In genomic region chr1:204001166-204001901, GRCh38 we compare ENCODE assay signal across 19 cellular contexts.
DNase-seq lines count a peak whose midpoint lies in the region; ATAC-seq lines count a peak whose summit lies in the region.
"Had no signal": no experiment of that assay in that cellular context is flagged by ENCODE, and none has a peak within 500 bp of the region (broad histone marks: within the 10 kb centered on the region; RNA-seq: fewer than 3 reads in every experiment).

No MANE protein-coding gene starts in this region.

- H3K9me3 ChIP-seq in T-helper 17 cell (ENCODE audit: control insufficient read depth, low read length, poor library complexity, severe bottlenecking) = no peaks in the 10 kb centered on the region

- H3K36me3 Mint-ChIP-seq in activated CD4-positive, alpha-beta T cell treated with anti-CD3 and anti-CD28 coated beads for 36 hours (ENCODE audit: low read depth) = peaks cover 2% of the 10 kb centered on the region
- H3K36me3 Mint-ChIP-seq in activated naive CD4-positive, alpha-beta T cell treated with anti-CD3 and anti-CD28 coated beads, Interleukin-2, amount 50 U/mL, for 72 hours = peaks cover 0 to 11% of the 10 kb centered on the region in 2 donors
- no peaks in the 10 kb centered on the region for H3K36me3 Mint-ChIP-seq in activated naive CD4-positive, alpha-beta T cell treated with anti-CD3 and anti-CD28 coated beads, Interleukin-2, amount 10 ng/mL, durations not matched to agents 7 days and 5 days
- no peaks in the 10 kb centered on the region for H3K36me3 Mint-ChIP-seq in activated T-helper 17 cell treated with anti-CD3 and anti-CD28 coated beads, Interleukin-2, amount 50 U/mL, for 72 hours (ENCODE audit: low read depth)
- no peaks in the 10 kb centered on the region for H3K36me3 Mint-ChIP-seq in stimulated activated effector memory CD8-positive, alpha-beta T cell treated with anti-CD3 and anti-CD28 coated beads, Interleukin-12 subunit alpha, Interleukin-12 subunit beta, amount 100 ng/mL, for 72 hours
- H3K36me3 Mint-ChIP-seq in T-helper 17 cell (ENCODE audit: low read depth) = peaks cover 4% of the 10 kb centered on the region

- intact Hi-C loops in activated CD4-positive, alpha-beta T cell treated with anti-CD3 and anti-CD28 coated beads for 36 hours (cut with DNase I, micrococcal nuclease) = no loop called here

- no peak overlapping the region for H3K4me3 Mint-ChIP-seq in activated CD4-positive, alpha-beta T cell treated with anti-CD3 and anti-CD28 coated beads for 36 hours
- H3K4me3 Mint-ChIP-seq in activated naive CD4-positive, alpha-beta T cell treated with anti-CD3 and anti-CD28 coated beads, Interleukin-2, amount 10 ng/mL, durations not matched to agents 7 days and 5 days = no peak overlapping the region
- H3K4me3 Mint-ChIP-seq in activated T-helper 17 cell treated with anti-CD3 and anti-CD28 coated beads, Interleukin-2, amount 50 U/mL, for 72 hours = peak overlapping the region; percentile 4
- H3K4me3 Mint-ChIP-seq in stimulated activated effector memory CD8-positive, alpha-beta T cell treated with anti-CD3 and anti-CD28 coated beads, Interleukin-12 subunit alpha, Interleukin-12 subunit beta, amount 100 ng/mL, for 72 hours = peak overlapping the region; percentile 13
- H3K4me3 Mint-ChIP-seq in T-helper 17 cell = no peak overlapping the region
- H3K4me3 Mint-ChIP-seq: GM23338 had no signal

- CTCF ChIA-PET in activated CD4-positive, alpha-beta T cell treated with anti-CD3 and anti-CD28 coated beads for 36 hours (lab: Charles Lee) = interaction anchor here (0.6 kb wide), 1 partner anchor 129 kb away, joined by 3 read pairs; no protein-coding TSS in a partner anchor
- CTCF ChIA-PET in activated naive CD4-positive, alpha-beta T cell treated with anti-CD3 and anti-CD28 coated beads, Interleukin-2, amount 10 ng/mL, durations not matched to agents 7 days and 5 days (lab: Charles Lee) = interaction anchor here (0.7 kb wide), 1 partner anchor 802 kb away, joined by 5 read pairs; no protein-coding TSS in a partner anchor

- peak; percentile 6 for DNase-seq in activated CD4-positive, alpha-beta T cell treated with anti-CD3 and anti-CD28 coated beads for 36 hours
- no peak for DNase-seq in activated CD4-positive, alpha-beta T cell treated with anti-CD3 and anti-CD28 coated beads for 48 hours
- DNase-seq in activated naive CD4-positive, alpha-beta T cell treated with anti-CD3 and anti-CD28 coated beads, Interleukin-2, amount 50 U/mL, for 72 hours (ENCODE audit: low spot score in 2 of 2) = no peak
- DNase-seq in activated naive CD4-positive, alpha-beta T cell treated with anti-CD3 and anti-CD28 coated beads, Interleukin-2, amount 10 ng/mL, durations not matched to agents 7 days and 5 days = no peak
- DNase-seq in stimulated activated effector memory CD8-positive, alpha-beta T cell treated with anti-CD3 and anti-CD28 coated beads, Interleukin-12 subunit alpha, Interleukin-12 subunit beta, amount 100 ng/mL, for 72 hours (ENCODE audit: low spot score in 2 of 2) = no peak
- no peak for DNase-seq in T-helper 17 cell
- DNase-seq: 8988T, DMS 273 treated with DMSO at 0.1 percent for 48 hours, DND-41, GDM1, HCEC 1CT, NCI-H1105 treated with DMSO at 0.1 percent for 48 hours, NCI-H1694 treated with DMSO at 0.1 percent for 48 hours, NCI-H510A, NCI-H748 treated with DMSO at 0.1 percent for 48 hours, SHP77 had no signal

- POLR2A ChIA-PET in activated CD4-positive, alpha-beta T cell treated with anti-CD3 and anti-CD28 coated beads for 36 hours (lab: Charles Lee) = interaction anchor here (0.6 kb wide), 1 partner anchor 88 kb away, joined by 3 read pairs; no protein-coding TSS in a partner anchor

- H3K4me1 Mint-ChIP-seq in activated CD4-positive, alpha-beta T cell treated with anti-CD3 and anti-CD28 coated beads for 36 hours = peaks cover 5% of the 10 kb centered on the region
- peaks cover 8% of the 10 kb centered on the region for H3K4me1 Mint-ChIP-seq in activated naive CD4-positive, alpha-beta T cell treated with anti-CD3 and anti-CD28 coated beads, Interleukin-2, amount 10 ng/mL, durations not matched to agents 7 days and 5 days
- H3K4me1 Mint-ChIP-seq in activated T-helper 17 cell treated with anti-CD3 and anti-CD28 coated beads, Interleukin-2, amount 50 U/mL, for 72 hours = peaks cover 5% of the 10 kb centered on the region
- peaks cover 12% of the 10 kb centered on the region for H3K4me1 Mint-ChIP-seq in stimulated activated effector memory CD8-positive, alpha-beta T cell treated with anti-CD3 and anti-CD28 coated beads, Interleukin-12 subunit alpha, Interleukin-12 subunit beta, amount 100 ng/mL, for 72 hours
- no peaks in the 10 kb centered on the region for H3K4me1 Mint-ChIP-seq in T-helper 17 cell

- no peak overlapping the region for H3K27ac Mint-ChIP-seq in activated CD4-positive, alpha-beta T cell treated with anti-CD3 and anti-CD28 coated beads for 36 hours
- H3K27ac Mint-ChIP-seq in activated naive CD4-positive, alpha-beta T cell treated with anti-CD3 and anti-CD28 coated beads, Interleukin-2, amount 50 U/mL, for 72 hours = peak overlapping the region in 1 of 2 donors; percentile 80
- H3K27ac Mint-ChIP-seq in activated naive CD4-positive, alpha-beta T cell treated with anti-CD3 and anti-CD28 coated beads, Interleukin-2, amount 10 ng/mL, durations not matched to agents 7 days and 5 days = no peak overlapping the region
- peak overlapping the region; percentile 12 for H3K27ac Mint-ChIP-seq in activated T-helper 17 cell treated with anti-CD3 and anti-CD28 coated beads, Interleukin-2, amount 50 U/mL, for 72 hours
- no peak overlapping the region for H3K27ac Mint-ChIP-seq in stimulated activated effector memory CD8-positive, alpha-beta T cell treated with anti-CD3 and anti-CD28 coated beads, Interleukin-12 subunit alpha, Interleukin-12 subunit beta, amount 100 ng/mL, for 72 hours
- H3K27ac Mint-ChIP-seq in T-helper 17 cell = no peak overlapping the region
- H3K27ac Mint-ChIP-seq: GM23338 had no signal

- H3K27me3 Mint-ChIP-seq in activated CD4-positive, alpha-beta T cell treated with anti-CD3 and anti-CD28 coated beads for 36 hours = peaks cover 3% of the 10 kb centered on the region
- peaks cover 23% of the 10 kb centered on the region for H3K27me3 Mint-ChIP-seq in activated naive CD4-positive, alpha-beta T cell treated with anti-CD3 and anti-CD28 coated beads, Interleukin-2, amount 10 ng/mL, durations not matched to agents 7 days and 5 days
- peaks cover 3% of the 10 kb centered on the region for H3K27me3 Mint-ChIP-seq in activated T-helper 17 cell treated with anti-CD3 and anti-CD28 coated beads, Interleukin-2, amount 50 U/mL, for 72 hours
- peaks cover 18% of the 10 kb centered on the region for H3K27me3 Mint-ChIP-seq in T-helper 17 cell

- peaks cover 5% of the 10 kb centered on the region for H3K9me3 Mint-ChIP-seq in activated CD4-positive, alpha-beta T cell treated with anti-CD3 and anti-CD28 coated beads for 36 hours (ENCODE audit: low read depth)
- H3K9me3 Mint-ChIP-seq in activated naive CD4-positive, alpha-beta T cell treated with anti-CD3 and anti-CD28 coated beads, Interleukin-2, amount 50 U/mL, for 72 hours = peaks cover 6 to 12% of the 10 kb centered on the region in 2 donors
- no peaks in the 10 kb centered on the region for H3K9me3 Mint-ChIP-seq in activated naive CD4-positive, alpha-beta T cell treated with anti-CD3 and anti-CD28 coated beads, Interleukin-2, amount 10 ng/mL, durations not matched to agents 7 days and 5 days
- no peaks in the 10 kb centered on the region for H3K9me3 Mint-ChIP-seq in activated T-helper 17 cell treated with anti-CD3 and anti-CD28 coated beads, Interleukin-2, amount 50 U/mL, for 72 hours
- peaks cover 3% of the 10 kb centered on the region for H3K9me3 Mint-ChIP-seq in stimulated activated effector memory CD8-positive, alpha-beta T cell treated with anti-CD3 and anti-CD28 coated beads, Interleukin-12 subunit alpha, Interleukin-12 subunit beta, amount 100 ng/mL, for 72 hours

- ATAC-seq in activated CD4-positive, alpha-beta T cell treated with anti-CD3 and anti-CD28 coated beads for 36 hours = peak; percentile 36
- peak; percentile 30 to 68 for ATAC-seq in activated naive CD4-positive, alpha-beta T cell treated with anti-CD3 and anti-CD28 coated beads, Interleukin-2, amount 50 U/mL, for 72 hours
- ATAC-seq in activated T-helper 17 cell treated with anti-CD3 and anti-CD28 coated beads, Interleukin-2, amount 50 U/mL, for 72 hours (replicated peaks) = peak; percentile 58
- ATAC-seq in stimulated activated effector memory CD8-positive, alpha-beta T cell treated with anti-CD3 and anti-CD28 coated beads, Interleukin-12 subunit alpha, Interleukin-12 subunit beta, amount 100 ng/mL, for 72 hours = no peak
- no peak for ATAC-seq in HG03039 (IDR thresholded peaks at IDR 0.05; ENCODE audit: unreplicated experiment)
- no peak for ATAC-seq in T-helper 17 cell
- ATAC-seq: GM23338 had no signal

Comparison
In these comparisons a context has a peak if more than half of its experiments do, and no peak if none do; other contexts are left out.
1. ATAC-seq: peak in activated CD4-positive, alpha-beta T cell treated with anti-CD3 and anti-CD28 coated beads for 36 hours (single experiment), activated naive CD4-positive, alpha-beta T cell treated with anti-CD3 and anti-CD28 coated beads, Interleukin-2, amount 50 U/mL, for 72 hours (2 of 2) and activated T-helper 17 cell treated with anti-CD3 and anti-CD28 coated beads, Interleukin-2, amount 50 U/mL, for 72 hours (single experiment); none in stimulated activated effector memory CD8-positive, alpha-beta T cell treated with anti-CD3 and anti-CD28 coated beads, Interleukin-12 subunit alpha, Interleukin-12 subunit beta, amount 100 ng/mL, for 72 hours (single experiment), HG03039 (single experiment) and T-helper 17 cell (single experiment).
2. H3K4me3 Mint-ChIP-seq: peak in activated T-helper 17 cell treated with anti-CD3 and anti-CD28 coated beads, Interleukin-2, amount 50 U/mL, for 72 hours (single experiment) and stimulated activated effector memory CD8-positive, alpha-beta T cell treated with anti-CD3 and anti-CD28 coated beads, Interleukin-12 subunit alpha, Interleukin-12 subunit beta, amount 100 ng/mL, for 72 hours (single experiment); none in activated CD4-positive, alpha-beta T cell treated with anti-CD3 and anti-CD28 coated beads for 36 hours (single experiment), activated naive CD4-positive, alpha-beta T cell treated with anti-CD3 and anti-CD28 coated beads, Interleukin-2, amount 10 ng/mL, durations not matched to agents 7 days and 5 days (single experiment) and T-helper 17 cell (single experiment).